ENCODE assay signal across 1 cellular context in genomic region chr4:106287353-106287969, GRCh38.
TF ChIP-seq lines count a peak whose summit lies in the region.

No MANE protein-coding gene starts in this region.

TF ChIP-seq in K562, 482 proteins besides CTCF, POLR2A, EP300 and RAD21 (continued from another document):
- TF ChIP-seq ZNF592 (IDR thresholded peaks at IDR 0.05) (peak; percentile 59; the same call in 1 of the 2 replicates), GATAD2B (IDR thresholded peaks at IDR 0.05; ENCODE audit: borderline replicate concordance) (no peak), SPI1 (IDR thresholded peaks at IDR 0.05; ENCODE audit: borderline replicate concordance, low read depth, low read length) (no peak), ZNF316 (IDR thresholded peaks at IDR 0.05) (peak; percentile 25; the same call in 1 of the 2 replicates), HINFP (tag; conservative IDR thresholded peaks at IDR 0.05; ENCODE audit: low read depth) (no peak), YY1 (IDR thresholded peaks at IDR 0.05; ENCODE audit: borderline replicate concordance in 1 of 3, control insufficient read depth in 1 of 3, extremely low read depth in 1 of 3, insufficient read depth in 3 of 3, insufficient read length in 1 of 3, insufficient replicate concordance in 2 of 3, low read depth in 1 of 3, low read length in 2 of 3) (peak in 1 of 3 experiments; percentile 28), THRB (CRISPR knock-in tag; conservative IDR thresholded peaks at IDR 0.05) (no peak), CEBPB (tag; IDR thresholded peaks at IDR 0.05) (peak; percentile 83), FOSL1 (tag; conservative IDR thresholded peaks at IDR 0.05) (0 out of 2 replicates have a peak, but pooled peaks have one; percentile 24), MAFG (tag; conservative IDR thresholded peaks at IDR 0.05) (peak; percentile 31; the same call in 1 of the 2 replicates), XRCC4 (IDR thresholded peaks at IDR 0.05; ENCODE audit: extremely low read depth, insufficient read depth, insufficient read length) (no peak), ZNF324 (CRISPR knock-in tag; IDR thresholded peaks at IDR 0.05) (no peak), BRD9 (IDR thresholded peaks at IDR 0.05; ENCODE audit: low read depth, partially characterized antibody) (no peak)
